Comparison of ENCODE assay signal across 9 cellular contexts in genomic region chr2:85615413-85615728, GRCh38. TPM values are rescaled to one million over a fixed set of nuclear protein-coding genes. Genes with fewer than 3 reads are reported as not detected.
DNase-seq lines count a peak whose midpoint lies in the region; ATAC-seq, FAIRE-seq and TF ChIP-seq lines count a peak whose summit lies in the region.
"Had no signal": no experiment of that assay in that cellular context is flagged by ENCODE, and none has a peak within 500 bp of the region (broad histone marks: within the 10 kb centered on the region; RNA-seq: fewer than 3 reads in every experiment).

No MANE protein-coding gene starts in this region.

- no peak for FAIRE-seq in K562 (lab: Jason Lieb, UNC)
- FAIRE-seq: urothelium cell line had no signal

- H3K4me3 ChIP-seq in BLaER1 (no peak overlapping the region; the same call in 1 of the 2 replicates), IMR-90 (ENCODE audit: insufficient read depth, low read depth, low read length) (no peak overlapping the region), K562 (peak overlapping the region; percentile 65)

- DNase-seq in IMR-90 (no peak), K562 (ENCODE audit: extremely low read depth in 1 of 4, low spot score in 3 of 4) (no peak), neural crest cell (ENCODE audit: low read depth, low spot score) (no peak), activated gamma-delta T cell treated with Interleukin-2 at 50 U/mL for 16 hours (no peak), foreskin keratinocyte (no peak)

- ATAC-seq in IMR-90 (ENCODE audit: low read depth) = no peak
- ATAC-seq in K562 = no peak
- no peak for ATAC-seq in foreskin keratinocyte
- ATAC-seq in GM21360 (IDR thresholded peaks at IDR 0.05; ENCODE audit: unreplicated experiment) = no peak
- no peak for ATAC-seq in HG03039 (IDR thresholded peaks at IDR 0.05; ENCODE audit: unreplicated experiment)

- H3K27me3 Mint-ChIP-seq in neural crest cell (ENCODE audit: low read depth) = no peaks in the 10 kb centered on the region

- no peak overlapping the region for H3K18ac ChIP-seq in IMR-90 (ENCODE audit: low read depth, low read length)

- H3K56ac ChIP-seq in IMR-90 (ENCODE audit: extremely low read depth, insufficient read depth, low read length) = no peak overlapping the region

- H3K23ac ChIP-seq in IMR-90 (ENCODE audit: low read depth, low read length) = no peak overlapping the region

- POLR2A ChIA-PET in IMR-90 (lab: Charles Lee; ENCODE audit: unreplicated experiment) (no interaction called here), K562 (lab: Yijun Ruan, JAX) (interaction anchor here (0.6 to 1.7 kb wide), 12 partner anchors 9 to 578 kb away, joined by 3 to 5 read pairs (median 4); partner anchors contain the start of genes GGCX, MAT2A, RNF181 and TMEM150A)

- BruUV-seq in IMR-90 (replicated peaks; lab: Mats Ljungman, UMichigan) (no TSS peak), K562 (replicated peaks; lab: Mats Ljungman, UMichigan) (TSS peak; percentile 65)

- H2BK20ac ChIP-seq in IMR-90 (ENCODE audit: low read depth, low read length) = no peak overlapping the region

- H3K9me3 ChIP-seq in BLaER1 (no peaks in the 10 kb centered on the region), IMR-90 (ENCODE audit: control insufficient read depth, insufficient read depth, low read length) (no peaks in the 10 kb centered on the region), K562 (replicated peaks; ENCODE audit: control insufficient read depth, insufficient read depth, low read depth, low read length) (no peaks in the 10 kb centered on the region)

- H3K4me2 ChIP-seq in BLaER1 = peak overlapping the region; percentile 84
- no peak overlapping the region for H3K4me2 ChIP-seq in IMR-90 (ENCODE audit: low read depth, low read length)
- peak overlapping the region; percentile 73 for H3K4me2 ChIP-seq in K562 (ENCODE audit: insufficient read depth, low read length)

- H2AK9ac ChIP-seq in IMR-90 (replicated peaks; ENCODE audit: low read depth, low read length, poor library complexity) = no peak overlapping the region

- WGBS in IMR-90 (ENCODE audit: extremely low coverage in 2 of 2, insufficient read length in 1 of 2), 2 experiments = 81% methylated on average over 11 of the region's 17 CpGs; no CpG with 5 or more reads in 1 of the 2 experiments
- WGBS in K562 (ENCODE audit: insufficient coverage, low coverage, missing lambda C conversion rate) = 70% methylated on average over 17 of the region's 17 CpGs

- H3K4me3 Mint-ChIP-seq in neural crest cell = peak overlapping the region; percentile 99

- H3K14ac ChIP-seq in IMR-90 (replicated peaks; ENCODE audit: low read depth, low read length) = no peak overlapping the region

- no peak overlapping the region for H2BK120ac ChIP-seq in IMR-90 (ENCODE audit: low read depth, low read length)

- H4K8ac ChIP-seq in IMR-90 (ENCODE audit: low read depth in 2 of 2, low read length in 2 of 2) = peak overlapping the region; percentile 91 to 94

- H3K36me3 ChIP-seq in BLaER1 (peaks cover 35% of the 10 kb centered on the region), IMR-90 (ENCODE audit: control insufficient read depth, insufficient read depth, low read length) (peaks cover 3% of the 10 kb centered on the region), K562 (ENCODE audit: control insufficient read depth, insufficient read depth, low read length) (peaks cover 34% of the 10 kb centered on the region)

- no peak overlapping the region for H3K9ac ChIP-seq in BLaER1
- H3K9ac ChIP-seq in IMR-90 (ENCODE audit: low read depth, low read length) = no peak overlapping the region
- H3K9ac ChIP-seq in K562 (ENCODE audit: insufficient read depth in 1 of 2, low read depth in 2 of 2, low read length in 2 of 2) = peak overlapping the region; percentile 75 to 88; a peak in 2 of 4 replicates

- H3K27me3 ChIP-seq in BLaER1 (no peaks in the 10 kb centered on the region), IMR-90 (ENCODE audit: control insufficient read depth, insufficient read depth, low read length) (no peaks in the 10 kb centered on the region), K562 (ENCODE audit: control insufficient read depth in 2 of 2, insufficient read depth in 2 of 2, low read length in 2 of 2) (no peaks in the 10 kb centered on the region), foreskin keratinocyte (no peaks in the 10 kb centered on the region)

- TF ChIP-seq POLR2A in IMR-90 (IDR thresholded peaks at IDR 0.05; ENCODE audit: low read depth, low read length) (no peak), K562 (conservative IDR thresholded peaks at IDR 0.05) (no peak)

- no peak overlapping the region for H3K4ac ChIP-seq in IMR-90 (ENCODE audit: low read depth, low read length)

- H2BK5ac ChIP-seq in IMR-90 (ENCODE audit: low read depth, low read length, poor library complexity, severe bottlenecking) = no peak overlapping the region

- H3K4me1 ChIP-seq in BLaER1 = peaks cover 42% of the 10 kb centered on the region
- H3K4me1 ChIP-seq in IMR-90 (ENCODE audit: control insufficient read depth, insufficient read depth, low read length) = peaks cover 2% of the 10 kb centered on the region; the same call in 1 of the 2 replicates
- peaks cover 11 to 33% of the 10 kb centered on the region in 2 experiments; a peak in 4 of 5 replicates for H3K4me1 ChIP-seq in K562 (replicated peaks in 1 of 2; ENCODE audit: control insufficient read depth in 2 of 2, insufficient read depth in 2 of 2, low read length in 2 of 2)
- peaks cover 15% of the 10 kb centered on the region for H3K4me1 ChIP-seq in foreskin keratinocyte

- dilution Hi-C loops in IMR-90 (cut with HindIII; ENCODE audit: low sequenced_read_pairs, unreplicated experiment) = no loop called here

- peaks cover 64% of the 10 kb centered on the region for H3K79me2 ChIP-seq in K562 (ENCODE audit: control insufficient read depth, insufficient read depth, low read length)

- no peak for TF ChIP-seq EP300 in K562 (IDR thresholded peaks at IDR 0.05; ENCODE audit: low read length)

- H2AFZ ChIP-seq in IMR-90 (replicated peaks; ENCODE audit: low read length, poor library complexity) = no peak overlapping the region
- H2AFZ ChIP-seq in K562 (ENCODE audit: low read depth, low read length) = 0 out of 2 replicates have a peak overlapping the region, but pooled peaks have one; percentile 43

- peaks cover 28% of the 10 kb centered on the region for H3K4me1 Mint-ChIP-seq in neural crest cell

- H3K79me1 ChIP-seq in IMR-90 (ENCODE audit: low read depth in 1 of 2, low read length in 2 of 2) = peaks cover 13 to 30% of the 10 kb centered on the region in 2 experiments

- peak overlapping the region; percentile 99 for H3K27ac Mint-ChIP-seq in neural crest cell (ENCODE audit: unreplicated experiment)

- peaks cover 4% of the 10 kb centered on the region for H3K36me3 Mint-ChIP-seq in neural crest cell (ENCODE audit: low read depth)

- no peaks in the 10 kb centered on the region for H3K9me3 Mint-ChIP-seq in neural crest cell

- H2BK15ac ChIP-seq in IMR-90 (ENCODE audit: low read depth, low read length) = no peak overlapping the region

- H2AK5ac ChIP-seq in IMR-90 (ENCODE audit: low read depth, low read length) = no peak overlapping the region

- peak overlapping the region; percentile 24; the same call in 1 of the 2 replicates for H4K5ac ChIP-seq in IMR-90 (ENCODE audit: low read depth, low read length)

- H3K27ac ChIP-seq in BLaER1 (peak overlapping the region; percentile 97), IMR-90 (ENCODE audit: insufficient read depth, low read length) (no peak overlapping the region), K562 (ENCODE audit: extremely low read depth, low read depth, low read length) (peak overlapping the region; percentile 88; the same call in 2 of the 3 replicates), foreskin keratinocyte (no peak overlapping the region)

- H3K9me1 ChIP-seq in IMR-90 (ENCODE audit: insufficient read depth, low read length) = peaks cover 5% of the 10 kb centered on the region
- H3K9me1 ChIP-seq in K562 (ENCODE audit: control insufficient read depth, insufficient read depth, low read length) = no peaks in the 10 kb centered on the region

- peaks cover 50% of the 10 kb centered on the region for H4K20me1 ChIP-seq in BLaER1
- peaks cover 12% of the 10 kb centered on the region; the same call in 1 of the 2 replicates for H4K20me1 ChIP-seq in IMR-90 (ENCODE audit: insufficient read depth, low read length)
- no peaks in the 10 kb centered on the region; the same call in 1 of the 2 replicates for H4K20me1 ChIP-seq in K562 (replicated peaks; ENCODE audit: control insufficient read depth, insufficient read depth, low read length)

- TF ChIP-seq RAD21 in IMR-90 (IDR thresholded peaks at IDR 0.05; ENCODE audit: low read length) (no peak), K562 (CRISPR knock-in tag; conservative IDR thresholded peaks at IDR 0.05 in 1 of 2, IDR thresholded peaks at IDR 0.05 in 1 of 2) (no peak)

- TF ChIP-seq CTCF in IMR-90 (conservative IDR thresholded peaks at IDR 0.05; ENCODE audit: low read depth, low read length) (no peak), K562 (IDR thresholded peaks at IDR 0.05 in 2 of 3, conservative IDR thresholded peaks at IDR 0.05 in 1 of 3; ENCODE audit: insufficient read depth in 2 of 3, low read depth in 1 of 3, low read length in 3 of 3) (no peak), neural crest cell (conservative IDR thresholded peaks at IDR 0.05) (no peak), foreskin keratinocyte (conservative IDR thresholded peaks at IDR 0.05) (no peak)

- intact Hi-C loops in IMR-90 (cut with micrococcal nuclease) = no loop called here
- intact Hi-C loops in K562 (cut with micrococcal nuclease) = loop anchor here (5.0 kb wide), 1 partner anchor 288 kb away; the partner anchor contains the start of gene TGOLN2

- in situ Hi-C loops in IMR-90 (cut with MboI; ENCODE audit: low sequenced_read_pairs) = no loop called here
- in situ Hi-C loops in K562 (cut with MboI) = no loop called here

- CTCF ChIA-PET in IMR-90 (lab: Yijun Ruan, JAX) (no interaction called here), K562 (lab: Yijun Ruan, JAX; ENCODE audit: low intra/inter-chr PET ratio) (no interaction called here)

- H4K91ac ChIP-seq in IMR-90 (ENCODE audit: insufficient read depth, low read depth, low read length) = no peak overlapping the region

RNA-seq across cellular contexts. Expression of gene USP39, which starts 0.6 kb away (rescaled TPM):
- total RNA-seq in IMR-90 (2012; rRNA removed) (48.0 and 71.7 TPM in 2 replicates), K562 (2014; rRNA removed) (145 and 183 TPM in 2 replicates), K562 (2014; rRNA removed; fragmentation: Illumina TruSeq; extraction: Trizol) (119 and 123 TPM in 2 replicates), K562 (2015; rRNA removed; fragmentation: Illumina TruSeq; extraction: Trizol) (128 and 131 TPM in 2 replicates), K562 (2021) (121 and 124 TPM in 2 replicates), neural crest cell (93.3 and 98.3 TPM in 2 replicates), foreskin keratinocyte (61.9 and 64.3 TPM in 2 replicates)
- polyA plus RNA-seq in IMR-90 (2012; rRNA removed) (39.4 and 40.5 TPM in 2 replicates), K562 (2011; rRNA removed) (103 and 153 TPM in 2 replicates), K562 (2014; fragmentation: Illumina TruSeq; extraction: Trizol) (152 and 167 TPM in 2 replicates), K562 (2014; fragmentation: Nextera tagmentation; extraction: Ambion mirVana) (10 to 100 TPM; 63.3 to 68.4 TPM), K562 (2014; rRNA removed) (130 and 144 TPM in 2 replicates), foreskin keratinocyte (57.3 and 62.9 TPM in 2 replicates)
- 33.7 and 130 TPM in 2 replicates for polyA plus RNA-seq in IMR-90 (2012; cell fraction: cytosol; rRNA removed)
- polyA plus RNA-seq in IMR-90 (2012; cell fraction: nucleus; rRNA removed; ENCODE audit: low replicate concordance) = 40.8 and 58.0 TPM in 2 replicates
- 135 and 208 TPM in 2 replicates for total RNA-seq in K562 (2011; cell fraction: chromatin; rRNA removed; ENCODE audit: low replicate concordance)
- 115 and 138 TPM in 2 replicates for total RNA-seq in K562 (2011; cell fraction: nucleolus; rRNA removed)
- 129 and 174 TPM in 2 replicates for total RNA-seq in K562 (2011; cell fraction: nucleoplasm; rRNA removed)
- polyA plus RNA-seq in K562 (2011; cell fraction: cytosol; rRNA removed) = 84.8 and 132 TPM in 2 replicates
- 110 and 190 TPM in 2 replicates for polyA plus RNA-seq in K562 (2011; cell fraction: nucleus; rRNA removed)
- polyA plus RNA-seq in K562 (2012) = 88.5 and 121 TPM in 2 replicates
- polyA minus RNA-seq in K562 (2011; rRNA and poly(A)+ RNA removed) = 87.9 and 140 TPM in 2 replicates
- 38.3 and 80.0 TPM in 2 replicates for polyA minus RNA-seq in K562 (2011; cell fraction: cytosol; rRNA and poly(A)+ RNA removed)
- 58.9 and 61.4 TPM in 2 replicates for polyA minus RNA-seq in K562 (2011; cell fraction: nucleus; rRNA and poly(A)+ RNA removed)

RNA-seq across cellular contexts. Expression of gene C2orf68, which starts 3.5 kb away (rescaled TPM):
- total RNA-seq in IMR-90 (2012; rRNA removed) (5.8 and 6.8 TPM in 2 replicates), K562 (2014; rRNA removed) (22.1 and 33.2 TPM in 2 replicates), K562 (2014; rRNA removed; fragmentation: Illumina TruSeq; extraction: Trizol) (29.4 and 31.7 TPM in 2 replicates), K562 (2015; rRNA removed; fragmentation: Illumina TruSeq; extraction: Trizol) (26.8 and 30.1 TPM in 2 replicates), K562 (2021) (36.6 and 41.6 TPM in 2 replicates), neural crest cell (50.4 and 53.7 TPM in 2 replicates), foreskin keratinocyte (12.8 and 13.5 TPM in 2 replicates)
- polyA plus RNA-seq in IMR-90 (2012; rRNA removed) (6.7 and 10.1 TPM in 2 replicates), K562 (2011; rRNA removed) (32.6 and 50.0 TPM in 2 replicates), K562 (2014; fragmentation: Illumina TruSeq; extraction: Trizol) (31.7 and 31.8 TPM in 2 replicates), K562 (2014; fragmentation: Nextera tagmentation; extraction: Ambion mirVana) (10 to 100 TPM; 33.1 to 33.4 TPM), K562 (2014; rRNA removed) (27.5 and 31.5 TPM in 2 replicates), foreskin keratinocyte (14.8 and 16.2 TPM in 2 replicates)
- polyA plus RNA-seq in IMR-90 (2012; cell fraction: cytosol; rRNA removed) = 2.2 and 3.1 TPM in 2 replicates
- polyA plus RNA-seq in IMR-90 (2012; cell fraction: nucleus; rRNA removed; ENCODE audit: low replicate concordance) = 7.7 and 18.6 TPM in 2 replicates
- 48.1 and 80.4 TPM in 2 replicates for total RNA-seq in K562 (2011; cell fraction: chromatin; rRNA removed; ENCODE audit: low replicate concordance)
- total RNA-seq in K562 (2011; cell fraction: nucleolus; rRNA removed) = 45.8 and 61.2 TPM in 2 replicates
- total RNA-seq in K562 (2011; cell fraction: nucleoplasm; rRNA removed) = 58.4 and 76.0 TPM in 2 replicates
- 29.4 and 39.0 TPM in 2 replicates for polyA plus RNA-seq in K562 (2011; cell fraction: cytosol; rRNA removed)
- 36.4 and 51.5 TPM in 2 replicates for polyA plus RNA-seq in K562 (2011; cell fraction: nucleus; rRNA removed)
- 25.7 and 42.8 TPM in 2 replicates for polyA plus RNA-seq in K562 (2012)
- polyA minus RNA-seq in K562 (2011; rRNA and poly(A)+ RNA removed) = 24.7 and 40.2 TPM in 2 replicates
- polyA minus RNA-seq in K562 (2011; cell fraction: cytosol; rRNA and poly(A)+ RNA removed) = 13.6 and 33.5 TPM in 2 replicates
- 15.9 and 17.7 TPM in 2 replicates for polyA minus RNA-seq in K562 (2011; cell fraction: nucleus; rRNA and poly(A)+ RNA removed)

RNA-seq across cellular contexts. Expression of gene TMEM150A, which starts 12.9 kb away (rescaled TPM):
- total RNA-seq in IMR-90 (2012; rRNA removed) = 4.7 and 4.8 TPM in 2 replicates
- polyA plus RNA-seq in IMR-90 (2012; rRNA removed) = 16.3 and 19.1 TPM in 2 replicates
- 15.8 and 27.0 TPM in 2 replicates for polyA plus RNA-seq in IMR-90 (2012; cell fraction: cytosol; rRNA removed)
- polyA plus RNA-seq in IMR-90 (2012; cell fraction: nucleus; rRNA removed; ENCODE audit: low replicate concordance) = 30.8 and 68.9 TPM in 2 replicates
- total RNA-seq in K562 (2011; cell fraction: chromatin; rRNA removed; ENCODE audit: low replicate concordance) = 12.3 and 50.7 TPM in 2 replicates
- total RNA-seq in K562 (2011; cell fraction: nucleolus; rRNA removed) = 25.1 and 34.9 TPM in 2 replicates
- 20.9 and 29.0 TPM in 2 replicates for total RNA-seq in K562 (2011; cell fraction: nucleoplasm; rRNA removed)
- 8.4 and 12.9 TPM in 2 replicates for total RNA-seq in K562 (2014; rRNA removed)
- total RNA-seq in K562 (2014; rRNA removed; fragmentation: Illumina TruSeq; extraction: Trizol) = 3.6 and 6.0 TPM in 2 replicates
- 7.4 and 8.4 TPM in 2 replicates for total RNA-seq in K562 (2015; rRNA removed; fragmentation: Illumina TruSeq; extraction: Trizol)
- 13.3 and 15.5 TPM in 2 replicates for total RNA-seq in K562 (2021)
- 8.9 and 9.6 TPM in 2 replicates for polyA plus RNA-seq in K562 (2011; rRNA removed)
- polyA plus RNA-seq in K562 (2011; cell fraction: cytosol; rRNA removed) = 7.1 and 29.5 TPM in 2 replicates
- 31.7 and 96.1 TPM in 2 replicates for polyA plus RNA-seq in K562 (2011; cell fraction: nucleus; rRNA removed)
- 11.9 and 15.8 TPM in 2 replicates for polyA plus RNA-seq in K562 (2012)
- polyA plus RNA-seq in K562 (2014; fragmentation: Illumina TruSeq; extraction: Trizol) = 17.1 and 20.8 TPM in 2 replicates
- 1 to 10 TPM; 3.9 to 5.3 TPM for polyA plus RNA-seq in K562 (2014; fragmentation: Nextera tagmentation; extraction: Ambion mirVana)
- 12.9 and 16.2 TPM in 2 replicates for polyA plus RNA-seq in K562 (2014; rRNA removed)
- 3.5 and 7.0 TPM in 2 replicates for polyA minus RNA-seq in K562 (2011; rRNA and poly(A)+ RNA removed)
- polyA minus RNA-seq in K562 (2011; cell fraction: cytosol; rRNA and poly(A)+ RNA removed) = 3.9 and 9.4 TPM in 2 replicates
- 7.6 and 11.0 TPM in 2 replicates for polyA minus RNA-seq in K562 (2011; cell fraction: nucleus; rRNA and poly(A)+ RNA removed)
- 20.9 and 22.2 TPM in 2 replicates for total RNA-seq in neural crest cell
- 8.1 and 8.8 TPM in 2 replicates for total RNA-seq in foreskin keratinocyte
- 12.7 and 12.8 TPM in 2 replicates for polyA plus RNA-seq in foreskin keratinocyte

RNA-seq across cellular contexts. Expression of gene RNF181, which starts 19.8 kb away (rescaled TPM):
- total RNA-seq in IMR-90 (2012; rRNA removed) = 326 and 498 TPM in 2 replicates
- polyA plus RNA-seq in IMR-90 (2012; rRNA removed) = 438 and 481 TPM in 2 replicates
- 538 and 709 TPM in 2 replicates for polyA plus RNA-seq in IMR-90 (2012; cell fraction: cytosol; rRNA removed)
- 203 and 232 TPM in 2 replicates for polyA plus RNA-seq in IMR-90 (2012; cell fraction: nucleus; rRNA removed; ENCODE audit: low replicate concordance)
- total RNA-seq in K562 (2011; cell fraction: chromatin; rRNA removed; ENCODE audit: low replicate concordance) = 76.8 and 189 TPM in 2 replicates
- total RNA-seq in K562 (2011; cell fraction: nucleolus; rRNA removed) = 209 and 223 TPM in 2 replicates
- total RNA-seq in K562 (2011; cell fraction: nucleoplasm; rRNA removed) = 148 and 152 TPM in 2 replicates
- total RNA-seq in K562 (2014; rRNA removed) = 189 and 243 TPM in 2 replicates
- total RNA-seq in K562 (2014; rRNA removed; fragmentation: Illumina TruSeq; extraction: Trizol) = 181 and 208 TPM in 2 replicates
- total RNA-seq in K562 (2015; rRNA removed; fragmentation: Illumina TruSeq; extraction: Trizol) = 150 and 156 TPM in 2 replicates
- total RNA-seq in K562 (2021) = 139 and 158 TPM in 2 replicates
- polyA plus RNA-seq in K562 (2011; rRNA removed) = 324 and 492 TPM in 2 replicates
- 513 and 736 TPM in 2 replicates for polyA plus RNA-seq in K562 (2011; cell fraction: cytosol; rRNA removed)
- polyA plus RNA-seq in K562 (2011; cell fraction: nucleus; rRNA removed) = 354 and 425 TPM in 2 replicates
- polyA plus RNA-seq in K562 (2012) = 249 and 379 TPM in 2 replicates
- 253 and 256 TPM in 2 replicates for polyA plus RNA-seq in K562 (2014; fragmentation: Illumina TruSeq; extraction: Trizol)
- 100 to 1,000 TPM; 425 to 485 TPM for polyA plus RNA-seq in K562 (2014; fragmentation: Nextera tagmentation; extraction: Ambion mirVana)
- polyA plus RNA-seq in K562 (2014; rRNA removed) = 289 and 334 TPM in 2 replicates
- 88.4 and 169 TPM in 2 replicates for polyA minus RNA-seq in K562 (2011; rRNA and poly(A)+ RNA removed)
- polyA minus RNA-seq in K562 (2011; cell fraction: cytosol; rRNA and poly(A)+ RNA removed) = 40.6 and 67.6 TPM in 2 replicates
- polyA minus RNA-seq in K562 (2011; cell fraction: nucleus; rRNA and poly(A)+ RNA removed) = 58.2 and 63.7 TPM in 2 replicates
- total RNA-seq in neural crest cell = 67.9 and 75.8 TPM in 2 replicates
- total RNA-seq in foreskin keratinocyte = 164 and 177 TPM in 2 replicates
- polyA plus RNA-seq in foreskin keratinocyte = 231 and 251 TPM in 2 replicates

RNA-seq across cellular contexts. Expression of gene VAMP5, which starts 31.1 kb away (rescaled TPM):
- total RNA-seq in IMR-90 (2012; rRNA removed) (13.8 and 27.8 TPM in 2 replicates), K562 (2014; rRNA removed) (0.41 and 0.59 TPM in 2 replicates), K562 (2014; rRNA removed; fragmentation: Illumina TruSeq; extraction: Trizol) (not detected in 2 replicates), K562 (2015; rRNA removed; fragmentation: Illumina TruSeq; extraction: Trizol) (not detected in 2 replicates), K562 (2021) (0.85 and 1.1 TPM in 2 replicates), neural crest cell (0.50 and 1.5 TPM in 2 replicates), foreskin keratinocyte (0.99 and 1.6 TPM in 2 replicates)
- polyA plus RNA-seq in IMR-90 (2012; rRNA removed) (103 and 121 TPM in 2 replicates), K562 (2011; rRNA removed) (1.5 and 1.9 TPM in 2 replicates), K562 (2014; fragmentation: Illumina TruSeq; extraction: Trizol) (0.39 and 0.54 TPM in 2 replicates), K562 (2014; fragmentation: Nextera tagmentation; extraction: Ambion mirVana) (1 to 10 TPM; 1.5 to 1.9 TPM), K562 (2014; rRNA removed) (0.34 and 1.5 TPM in 2 replicates), foreskin keratinocyte (5.3 and 6.3 TPM in 2 replicates)
- polyA plus RNA-seq in IMR-90 (2012; cell fraction: cytosol; rRNA removed) = 209 and 319 TPM in 2 replicates
- 51.1 and 83.2 TPM in 2 replicates for polyA plus RNA-seq in IMR-90 (2012; cell fraction: nucleus; rRNA removed; ENCODE audit: low replicate concordance)
- total RNA-seq in K562 (2011; cell fraction: chromatin; rRNA removed; ENCODE audit: low replicate concordance) = 0.74 and 3.7 TPM in 2 replicates
- 2.6 and 4.3 TPM in 2 replicates for total RNA-seq in K562 (2011; cell fraction: nucleolus; rRNA removed)
- total RNA-seq in K562 (2011; cell fraction: nucleoplasm; rRNA removed) = 1.8 and 2.7 TPM in 2 replicates
- polyA plus RNA-seq in K562 (2011; cell fraction: cytosol; rRNA removed) = 2.1 and 2.8 TPM in 2 replicates
- polyA plus RNA-seq in K562 (2011; cell fraction: nucleus; rRNA removed) = 4.2 and 6.3 TPM in 2 replicates
- 0.68 and 4.7 TPM in 2 replicates for polyA plus RNA-seq in K562 (2012)
- polyA minus RNA-seq in K562 (2011; rRNA and poly(A)+ RNA removed) = 1.3 and 2.5 TPM in 2 replicates
- polyA minus RNA-seq in K562 (2011; cell fraction: cytosol; rRNA and poly(A)+ RNA removed) = not detected in 2 replicates
- polyA minus RNA-seq in K562 (2011; cell fraction: nucleus; rRNA and poly(A)+ RNA removed) = 0.54 and 0.78 TPM in 2 replicates

Comparison
In these comparisons a context has a peak if more than half of its experiments do, and no peak if none do; other contexts are left out.
1. H3K27ac ChIP-seq: peak in BLaER1 (single experiment) and K562 (single experiment); none in IMR-90 (single experiment) and foreskin keratinocyte (single experiment).
2. H3K9ac ChIP-seq: peak in K562 (2 of 2); none in BLaER1 (single experiment) and IMR-90 (single experiment).